In the genomic region with DNA sequence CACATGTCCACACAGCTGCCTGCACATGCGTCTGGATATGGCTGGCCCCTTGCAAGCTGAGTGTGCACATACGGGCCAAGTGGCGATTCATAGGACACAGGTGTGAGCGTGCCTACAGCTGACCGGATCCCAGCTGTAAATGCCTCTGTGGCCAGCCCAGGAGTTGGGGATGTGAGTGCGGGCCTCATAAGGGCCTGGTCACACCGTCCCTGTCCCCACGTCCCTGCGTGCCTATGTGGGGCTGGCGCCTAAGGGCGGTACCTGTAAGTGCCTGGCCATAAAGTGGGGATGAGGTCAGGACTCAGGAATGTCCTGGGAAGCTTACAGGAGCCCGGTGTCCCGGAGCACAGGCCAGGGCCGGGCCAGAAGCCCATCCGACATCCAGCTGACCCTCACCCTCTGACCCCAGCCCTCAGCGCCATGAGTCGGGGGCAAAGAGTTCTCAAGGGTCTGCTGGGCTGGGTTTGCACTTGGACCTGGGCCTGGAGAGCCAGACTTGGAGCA, we compare ENCODE assay signal across 2 cellular contexts.
TF ChIP-seq lines count a peak whose summit lies in the region.

No MANE protein-coding gene starts in this region.

TF ChIP-seq in SK-N-SH treated with all-trans-retinoic acid at 6 μM for 48 hours, 23 proteins besides CTCF, POLR2A, EP300 and RAD21 (continued from another document):
- TF ChIP-seq, protein P1, sequence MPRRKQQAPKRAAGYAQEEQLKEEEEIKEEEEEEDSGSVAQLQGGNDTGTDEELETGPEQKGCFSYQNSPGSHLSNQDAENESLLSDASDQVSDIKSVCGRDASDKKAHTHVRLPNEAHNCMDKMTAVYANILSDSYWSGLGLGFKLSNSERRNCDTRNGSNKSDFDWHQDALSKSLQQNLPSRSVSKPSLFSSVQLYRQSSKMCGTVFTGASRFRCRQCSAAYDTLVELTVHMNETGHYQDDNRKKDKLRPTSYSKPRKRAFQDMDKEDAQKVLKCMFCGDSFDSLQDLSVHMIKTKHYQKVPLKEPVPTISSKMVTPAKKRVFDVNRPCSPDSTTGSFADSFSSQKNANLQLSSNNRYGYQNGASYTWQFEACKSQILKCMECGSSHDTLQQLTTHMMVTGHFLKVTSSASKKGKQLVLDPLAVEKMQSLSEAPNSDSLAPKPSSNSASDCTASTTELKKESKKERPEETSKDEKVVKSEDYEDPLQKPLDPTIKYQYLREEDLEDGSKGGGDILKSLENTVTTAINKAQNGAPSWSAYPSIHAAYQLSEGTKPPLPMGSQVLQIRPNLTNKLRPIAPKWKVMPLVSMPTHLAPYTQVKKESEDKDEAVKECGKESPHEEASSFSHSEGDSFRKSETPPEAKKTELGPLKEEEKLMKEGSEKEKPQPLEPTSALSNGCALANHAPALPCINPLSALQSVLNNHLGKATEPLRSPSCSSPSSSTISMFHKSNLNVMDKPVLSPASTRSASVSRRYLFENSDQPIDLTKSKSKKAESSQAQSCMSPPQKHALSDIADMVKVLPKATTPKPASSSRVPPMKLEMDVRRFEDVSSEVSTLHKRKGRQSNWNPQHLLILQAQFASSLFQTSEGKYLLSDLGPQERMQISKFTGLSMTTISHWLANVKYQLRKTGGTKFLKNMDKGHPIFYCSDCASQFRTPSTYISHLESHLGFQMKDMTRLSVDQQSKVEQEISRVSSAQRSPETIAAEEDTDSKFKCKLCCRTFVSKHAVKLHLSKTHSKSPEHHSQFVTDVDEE (CRISPR knock-in tag; IDR thresholded peaks at IDR 0.05): no peak
- no peak for TF ChIP-seq ZNF70 (CRISPR knock-in tag; IDR thresholded peaks at IDR 0.05)
- TF ChIP-seq ARNTL (CRISPR knock-in tag; IDR thresholded peaks at IDR 0.05; ENCODE audit: borderline replicate concordance, low read depth): no peak
- TF ChIP-seq SNAI2 (CRISPR knock-in tag; IDR thresholded peaks at IDR 0.05): no peak
- no peak for TF ChIP-seq OSR1 (CRISPR knock-in tag; IDR thresholded peaks at IDR 0.05)
- no peak for TF ChIP-seq ZC3H10 (CRISPR knock-in tag; IDR thresholded peaks at IDR 0.05)

TF ChIP-seq in SK-N-SH, 30 proteins besides CTCF, POLR2A, EP300 and RAD21 (continued from another document):
- TF ChIP-seq POLR2AphosphoS5 (IDR thresholded peaks at IDR 0.05; ENCODE audit: low read depth, low read length) (no peak), NFIC (IDR thresholded peaks at IDR 0.05; ENCODE audit: borderline replicate concordance) (no peak), SIN3A (IDR thresholded peaks at IDR 0.05; ENCODE audit: borderline replicate concordance, low read depth, low read length) (no peak), TAF1 (IDR thresholded peaks at IDR 0.05; ENCODE audit: borderline replicate concordance, low read depth, low read length) (no peak), TCF12 (IDR thresholded peaks at IDR 0.05) (no peak), ELF1 (IDR thresholded peaks at IDR 0.05) (no peak)
- TF ChIP-seq, protein P2, sequence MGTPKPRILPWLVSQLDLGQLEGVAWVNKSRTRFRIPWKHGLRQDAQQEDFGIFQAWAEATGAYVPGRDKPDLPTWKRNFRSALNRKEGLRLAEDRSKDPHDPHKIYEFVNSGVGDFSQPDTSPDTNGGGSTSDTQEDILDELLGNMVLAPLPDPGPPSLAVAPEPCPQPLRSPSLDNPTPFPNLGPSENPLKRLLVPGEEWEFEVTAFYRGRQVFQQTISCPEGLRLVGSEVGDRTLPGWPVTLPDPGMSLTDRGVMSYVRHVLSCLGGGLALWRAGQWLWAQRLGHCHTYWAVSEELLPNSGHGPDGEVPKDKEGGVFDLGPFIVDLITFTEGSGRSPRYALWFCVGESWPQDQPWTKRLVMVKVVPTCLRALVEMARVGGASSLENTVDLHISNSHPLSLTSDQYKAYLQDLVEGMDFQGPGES (IDR thresholded peaks at IDR 0.05; ENCODE audit: low read depth, low read length): no peak
- TF ChIP-seq, protein P3, sequence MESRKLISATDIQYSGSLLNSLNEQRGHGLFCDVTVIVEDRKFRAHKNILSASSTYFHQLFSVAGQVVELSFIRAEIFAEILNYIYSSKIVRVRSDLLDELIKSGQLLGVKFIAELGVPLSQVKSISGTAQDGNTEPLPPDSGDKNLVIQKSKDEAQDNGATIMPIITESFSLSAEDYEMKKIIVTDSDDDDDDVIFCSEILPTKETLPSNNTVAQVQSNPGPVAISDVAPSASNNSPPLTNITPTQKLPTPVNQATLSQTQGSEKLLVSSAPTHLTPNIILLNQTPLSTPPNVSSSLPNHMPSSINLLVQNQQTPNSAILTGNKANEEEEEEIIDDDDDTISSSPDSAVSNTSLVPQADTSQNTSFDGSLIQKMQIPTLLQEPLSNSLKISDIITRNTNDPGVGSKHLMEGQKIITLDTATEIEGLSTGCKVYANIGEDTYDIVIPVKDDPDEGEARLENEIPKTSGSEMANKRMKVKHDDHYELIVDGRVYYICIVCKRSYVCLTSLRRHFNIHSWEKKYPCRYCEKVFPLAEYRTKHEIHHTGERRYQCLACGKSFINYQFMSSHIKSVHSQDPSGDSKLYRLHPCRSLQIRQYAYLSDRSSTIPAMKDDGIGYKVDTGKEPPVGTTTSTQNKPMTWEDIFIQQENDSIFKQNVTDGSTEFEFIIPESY (IDR thresholded peaks at IDR 0.05; ENCODE audit: borderline replicate concordance, low read depth): no peak
